Comparison of ENCODE assay signal across 16 cellular contexts in genomic region chr13:34990399-34991224, GRCh38. TPM values are rescaled to one million over a fixed set of nuclear protein-coding genes. Genes with fewer than 3 reads are reported as not detected.
DNase-seq lines count a peak whose midpoint lies in the region; ATAC-seq and TF ChIP-seq lines count a peak whose summit lies in the region.
"Had no signal": no experiment of that assay in that cellular context is flagged by ENCODE, and none has a peak within 500 bp of the region (broad histone marks: within the 10 kb centered on the region; RNA-seq: fewer than 3 reads in every experiment).

No MANE protein-coding gene starts in this region.

- no peak overlapping the region for H3K9ac ChIP-seq in HUES64 (ENCODE audit: low read depth, low read length)

- peaks cover 40% of the 10 kb centered on the region for H3K9me3 ChIP-seq in HUES64 (ENCODE audit: insufficient read depth, low read depth, low read length)
- H3K9me3 ChIP-seq in right lobe of liver: no peaks in the 10 kb centered on the region
- H3K9me3 ChIP-seq in tibial artery: peaks cover 5 to 20% (median 9%) of the 10 kb centered on the region in 3 donors
- H3K9me3 ChIP-seq: SJSA1 had no signal

- H3K27me3 ChIP-seq in HUES64 (ENCODE audit: insufficient read depth, low read length) (no peaks in the 10 kb centered on the region), right lobe of liver (no peaks in the 10 kb centered on the region), tibial artery (no peaks in the 10 kb centered on the region)
- H3K27me3 ChIP-seq: SJSA1 had no signal

- no peak overlapping the region for H3K4me3 ChIP-seq in HUES64 (ENCODE audit: low read length)
- H3K4me3 ChIP-seq in right lobe of liver: no peak overlapping the region
- H3K4me3 ChIP-seq in tibial artery: no peak overlapping the region
- H3K4me3 ChIP-seq: PC-9, SJSA1 had no signal

- H3K36me3 ChIP-seq in HUES64 (ENCODE audit: insufficient read depth, low read length) (peaks cover 10% of the 10 kb centered on the region), right lobe of liver (no peaks in the 10 kb centered on the region), tibial artery (peaks cover 0 to 7% (median 5%) of the 10 kb centered on the region in 3 donors)
- H3K36me3 ChIP-seq: SJSA1 had no signal

- peak; percentile 12 for DNase-seq in iPS DF 19.7 (ENCODE audit: low read depth, low spot score)
- DNase-seq in right lobe of liver: no peak
- DNase-seq in GM19238 (ENCODE audit: insufficient read length, low spot score): no peak
- no peak for DNase-seq in tibial artery
- DNase-seq in ecto neural progenitor cell (ENCODE audit: low spot score): no peak
- DNase-seq: NCI-H1417, NCI-H187 treated with DMSO at 0.1 percent for 48 hours, NCI-H526 treated with DMSO at 0.1 percent for 48 hours, PC-9 had no signal

- intact Hi-C loops in right lobe of liver (cut with DNase I): no loop called here
- intact Hi-C loops in tibial artery (cut with DNase I; ENCODE audit: low total_unique reads): no loop called here

- TF ChIP-seq POLR2A in right lobe of liver (IDR thresholded peaks at IDR 0.05): no peak

- H3K4me1 ChIP-seq in HUES64 (ENCODE audit: insufficient read depth, low read length) (no peaks in the 10 kb centered on the region), right lobe of liver (peaks cover 0 to 9% (median 2%) of the 10 kb centered on the region in 4 donors), tibial artery (no peaks in the 10 kb centered on the region)
- H3K4me1 ChIP-seq: SJSA1 had no signal

- peak overlapping the region; percentile 72 for H3K27ac ChIP-seq in 22Rv1
- H3K27ac ChIP-seq in HUES64 (ENCODE audit: low read depth, low read length): peak overlapping the region; percentile 80; the same call in 1 of the 2 replicates
- no peak overlapping the region for H3K27ac ChIP-seq in right lobe of liver
- H3K27ac ChIP-seq in tibial artery: no peak overlapping the region
- H3K27ac ChIP-seq: C4-2B, HL-60, PC-9, SJSA1 had no signal

- WGBS in HUES64: 80% methylated on average over 1 of the region's 1 CpG
- WGBS in right lobe of liver (ENCODE audit: insufficient coverage, low coverage, low lambda C conversion rate, missing lambda C conversion rate): no CpG with 5 or more reads among the region's 1 CpG

- TF ChIP-seq CTCF in 22Rv1 (IDR thresholded peaks at IDR 0.05): no peak
- TF ChIP-seq CTCF in right lobe of liver (IDR thresholded peaks at IDR 0.05): no peak
- no peak for TF ChIP-seq CTCF in tibial artery (IDR thresholded peaks at IDR 0.05)

- ATAC-seq in right lobe of liver: peak; percentile 89 to 92 (median 91)
- no peak for ATAC-seq in GM21367 (IDR thresholded peaks at IDR 0.05; ENCODE audit: unreplicated experiment)
- ATAC-seq: HCT116 had no signal

RNA-seq across cellular contexts. Expression of gene NBEA, which starts 48.5 kb away (rescaled TPM):
- polyA plus RNA-seq in HUES64 (2013, experiment 1 of 2): 10.4 TPM
- 11.7 TPM for polyA plus RNA-seq in HUES64 (2013, experiment 2 of 2)
- total RNA-seq in right lobe of liver: 1 to 10 TPM in 2 of 6 experiments, under 1 TPM in 4; 0.62 to 1.7 (median 0.75) TPM

Comparison
In these comparisons a context has a peak if more than half of its experiments do, and no peak if none do; other contexts are left out.
1. H3K27ac ChIP-seq: peak in 22Rv1 (single experiment) and HUES64 (single experiment); none in right lobe of liver (0 of 3) and tibial artery (0 of 2).